In the genomic region with DNA sequence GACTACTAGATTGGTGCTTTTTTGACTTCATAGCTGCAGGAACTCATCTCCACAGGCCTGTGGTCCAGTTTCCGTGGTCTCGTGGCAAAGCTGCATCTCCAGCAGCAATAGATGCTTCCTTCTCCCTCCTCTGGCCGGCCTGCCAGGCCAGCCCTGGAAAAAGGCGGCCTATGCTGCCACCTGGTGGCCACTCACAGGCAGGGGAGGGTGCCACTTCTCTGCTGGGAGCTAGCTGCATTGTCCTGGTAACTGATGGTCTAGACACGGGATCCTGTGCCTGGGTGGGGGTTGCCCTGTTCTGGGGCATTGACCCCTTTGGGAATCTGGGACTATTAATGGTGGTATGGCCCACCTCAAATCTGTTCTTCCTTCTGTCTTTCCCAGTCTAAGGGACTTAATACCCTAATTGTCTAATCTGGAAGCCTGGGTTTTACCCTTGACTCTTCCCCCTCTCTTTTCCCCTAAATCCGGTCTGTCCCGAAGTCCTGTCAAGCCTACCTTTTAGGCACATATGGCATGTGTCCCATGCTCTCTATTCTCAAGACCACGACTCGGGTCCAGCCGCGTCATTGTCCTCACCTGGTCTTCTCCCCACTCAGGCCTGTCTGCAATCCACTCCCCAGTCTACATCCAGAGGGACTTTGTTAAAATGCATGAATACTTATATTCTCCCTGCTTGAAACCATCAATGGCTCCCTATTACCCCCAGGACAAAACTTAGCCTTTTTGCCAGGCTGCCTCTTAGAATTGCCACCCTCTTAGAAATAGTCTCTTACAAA, we compare ENCODE assay signal across 8 cellular contexts. TPM values are rescaled to one million over a fixed set of nuclear protein-coding genes. Genes with fewer than 3 reads are reported as not detected.
DNase-seq lines count a peak whose midpoint lies in the region; ATAC-seq and TF ChIP-seq lines count a peak whose summit lies in the region.

No MANE protein-coding gene starts in this region.

- H3K27me3 Mint-ChIP-seq in activated T-helper 2 cell treated with anti-CD3 and anti-CD28 coated beads, Interferon-gamma antibody, Interleukin-2, Interleukin-4, amounts not matched to agents 10 μg/mL and 5 μg/mL and 100 μg/mL, durations not matched to agents 14 hours and 24 hours and 36 hours (ENCODE audit: low read depth), result peaks cover 31% of the 10 kb centered on the region
- H3K27me3 Mint-ChIP-seq in osteocyte (ENCODE audit: unreplicated experiment), result peaks cover 18% of the 10 kb centered on the region

- TF ChIP-seq CTCF in foreskin fibroblast (IDR thresholded peaks at IDR 0.05; ENCODE audit: low read depth, low read length), result peak; percentile 93
- TF ChIP-seq CTCF in osteocyte (IDR thresholded peaks at IDR 0.05), result peak; percentile 98
- peak; percentile 89 to 94 for TF ChIP-seq CTCF in tibial artery (IDR thresholded peaks at IDR 0.05)

- H3K27me3 ChIP-seq in tibial artery, result peaks cover 0 to 12% of the 10 kb centered on the region in 2 donors

- H3K9me3 Mint-ChIP-seq in activated T-helper 2 cell treated with anti-CD3 and anti-CD28 coated beads, Interferon-gamma antibody, Interleukin-2, Interleukin-4, amounts not matched to agents 10 μg/mL and 5 μg/mL and 100 μg/mL, durations not matched to agents 14 hours and 24 hours and 36 hours, result no peaks in the 10 kb centered on the region
- H3K9me3 Mint-ChIP-seq in osteocyte (ENCODE audit: unreplicated experiment), result no peaks in the 10 kb centered on the region

- H3K36me3 ChIP-seq in tibial artery, result no peaks in the 10 kb centered on the region

- H3K4me1 Mint-ChIP-seq in activated T-helper 2 cell treated with anti-CD3 and anti-CD28 coated beads, Interferon-gamma antibody, Interleukin-2, Interleukin-4, amounts not matched to agents 10 μg/mL and 5 μg/mL and 100 μg/mL, durations not matched to agents 14 hours and 24 hours and 36 hours (ENCODE audit: low read depth), result peaks cover 17% of the 10 kb centered on the region
- peaks cover 9% of the 10 kb centered on the region for H3K4me1 Mint-ChIP-seq in osteocyte (ENCODE audit: unreplicated experiment)

- ATAC-seq in GM21447 (IDR thresholded peaks at IDR 0.05; ENCODE audit: unreplicated experiment), result peak; percentile 77

- H3K4me1 ChIP-seq in tibial artery, result peaks cover 0 to 15% (median 6%) of the 10 kb centered on the region in 4 donors

- no peak overlapping the region for H3K27ac ChIP-seq in tibial artery

- in situ Hi-C loops in KBM-7 (cut with MboI; ENCODE audit: low pct_unique_long_range_greater_than_20kb, low sequenced_read_pairs), result loop anchor here (5.0 kb wide), 1 partner anchor 228 kb away; no protein-coding TSS in a partner anchor

- H3K4me3 ChIP-seq in foreskin fibroblast (ENCODE audit: low read depth in 1 of 2, low read length in 2 of 2) (no peak overlapping the region), tibial artery (no peak overlapping the region)

- no peaks in the 10 kb centered on the region for H3K36me3 Mint-ChIP-seq in activated T-helper 2 cell treated with anti-CD3 and anti-CD28 coated beads, Interferon-gamma antibody, Interleukin-2, Interleukin-4, amounts not matched to agents 10 μg/mL and 5 μg/mL and 100 μg/mL, durations not matched to agents 14 hours and 24 hours and 36 hours (ENCODE audit: low read depth)
- no peaks in the 10 kb centered on the region for H3K36me3 Mint-ChIP-seq in osteocyte (ENCODE audit: unreplicated experiment)

- DNase-seq in DMS 273 treated with DMSO at 0.1 percent for 48 hours (lab: John Stamatoyannopoulos, UW) (peak; percentile 20), KBM-7 (peak; percentile 85), SHP77 (lab: John Stamatoyannopoulos, UW) (peak; percentile 20 to 41), foreskin fibroblast (peak; percentile 56 to 89), osteocyte (ENCODE audit: extremely low spot score, unreplicated experiment) (peak; percentile 95), tibial artery (peak; percentile 65 to 86)
- DNase-seq in activated T-helper 2 cell treated with anti-CD3 and anti-CD28 coated beads, Interferon-gamma antibody, Interleukin-2, Interleukin-4, amounts not matched to agents 10 μg/mL and 5 μg/mL and 100 μg/mL, durations not matched to agents 14 hours and 24 hours and 36 hours (ENCODE audit: low spot score), result peak; percentile 63

- H3K9me3 ChIP-seq in tibial artery, result no peaks in the 10 kb centered on the region

- intact Hi-C loops in activated T-helper 2 cell treated with anti-CD3 and anti-CD28 coated beads, Interferon-gamma antibody, Interleukin-2, Interleukin-4, amounts not matched to agents 10 μg/mL and 5 μg/mL and 100 μg/mL, durations not matched to agents 14 hours and 24 hours and 36 hours (cut with micrococcal nuclease), result loop anchor here (1.0 kb wide), 3 partner anchors 225 to 255 kb away; no protein-coding TSS in a partner anchor
- intact Hi-C loops in tibial artery (cut with DNase I; ENCODE audit: low total_unique reads), result no loop called here

- H3K4me3 Mint-ChIP-seq in activated T-helper 2 cell treated with anti-CD3 and anti-CD28 coated beads, Interferon-gamma antibody, Interleukin-2, Interleukin-4, amounts not matched to agents 10 μg/mL and 5 μg/mL and 100 μg/mL, durations not matched to agents 14 hours and 24 hours and 36 hours (ENCODE audit: low read depth), result no peak overlapping the region
- no peak overlapping the region for H3K4me3 Mint-ChIP-seq in osteocyte (ENCODE audit: unreplicated experiment)

- no peak overlapping the region for H3K27ac Mint-ChIP-seq in activated T-helper 2 cell treated with anti-CD3 and anti-CD28 coated beads, Interferon-gamma antibody, Interleukin-2, Interleukin-4, amounts not matched to agents 10 μg/mL and 5 μg/mL and 100 μg/mL, durations not matched to agents 14 hours and 24 hours and 36 hours
- H3K27ac Mint-ChIP-seq in osteocyte (ENCODE audit: unreplicated experiment), result no peak overlapping the region

RNA-seq across cellular contexts. Expression of gene PTGS1, which starts 20.1 kb away (rescaled TPM):
- 0.55 and 0.71 TPM in 2 replicates for total RNA-seq in activated T-helper 2 cell treated with anti-CD3 and anti-CD28 coated beads, Interferon-gamma antibody, Interleukin-2, Interleukin-4, amounts not matched to agents 10 μg/mL and 5 μg/mL and 100 μg/mL, durations not matched to agents 14 hours and 24 hours and 36 hours
- 2.5 and 3.1 TPM in 2 replicates for total RNA-seq in osteocyte

Comparison
In these comparisons a context has a peak if more than half of its experiments do, and no peak if none do; other contexts are left out.
1. DNase-seq: peak in every context shown above with its lines; median percentile 95 in osteocyte; 85 in KBM-7; 76 in tibial artery; 72 in foreskin fibroblast; 63 in activated T-helper 2 cell treated with anti-CD3 and anti-CD28 coated beads, Interferon-gamma antibody, Interleukin-2, Interleukin-4, amounts not matched to agents 10 μg/mL and 5 μg/mL and 100 μg/mL, durations not matched to agents 14 hours and 24 hours and 36 hours; 30 in SHP77; 20 in DMS 273 treated with DMSO at 0.1 percent for 48 hours.